Comparison of ENCODE assay signal across 9 cellular contexts in genomic region chr6:27332692-27333641, GRCh38. TPM values are rescaled to one million over a fixed set of nuclear protein-coding genes. Genes with fewer than 3 reads are reported as not detected.
DNase-seq lines count a peak whose midpoint lies in the region; ATAC-seq, FAIRE-seq and TF ChIP-seq lines count a peak whose summit lies in the region.
"Had no signal": no experiment of that assay in that cellular context is flagged by ENCODE, and none has a peak within 500 bp of the region (broad histone marks: within the 10 kb centered on the region; RNA-seq: fewer than 3 reads in every experiment).

No MANE protein-coding gene starts in this region.

- H3K27me3 ChIP-seq in small intestine (ENCODE audit: control insufficient read depth in 2 of 2, insufficient read depth in 2 of 2, low read length in 2 of 2) = peaks cover 0 to 13% of the 10 kb centered on the region in 2 donors

- no peak overlapping the region for H3K27ac ChIP-seq in small intestine (ENCODE audit: low read depth in 1 of 2, low read length in 1 of 2)

- no peak for DNase-seq in activated CD4-positive, CD25-positive, alpha-beta regulatory T cell treated with anti-CD3 and anti-CD28 coated beads, Interleukin-2, amount 50 U/mL, for 72 hours
- DNase-seq in NCI-H460 (ENCODE audit: extremely low read depth, low read depth) = peak; percentile 32
- DNase-seq in activated CD8-positive, alpha-beta memory T cell treated with anti-CD3 and anti-CD28 coated beads, Interleukin-2, amount 50 U/mL, for 48 hours = peak; percentile 76
- peak; percentile 43 for DNase-seq in fibroblast of villous mesenchyme (ENCODE audit: low read depth)
- DNase-seq in small intestine = peak; percentile 7
- DNase-seq in GM19240 (ENCODE audit: insufficient read length, low spot score) = no peak

- no peaks in the 10 kb centered on the region for H3K4me1 ChIP-seq in small intestine (ENCODE audit: control insufficient read depth in 2 of 2, insufficient read depth in 1 of 2, low read depth in 1 of 2, low read length in 1 of 2)

- FAIRE-seq in small intestine (lab: Jason Lieb, UNC) = no peak
- FAIRE-seq: endometrium had no signal

- no peaks in the 10 kb centered on the region for H3K9me3 ChIP-seq in small intestine (ENCODE audit: control insufficient read depth, low read depth)

- H3K4me3 ChIP-seq in fibroblast of villous mesenchyme (ENCODE audit: low read depth, low read length) (peak overlapping the region; percentile 52), small intestine (ENCODE audit: low read depth in 1 of 2, low read length in 2 of 2) (no peak overlapping the region)

- no peak for TF ChIP-seq CTCF in fibroblast of villous mesenchyme (IDR thresholded peaks at IDR 0.05; ENCODE audit: insufficient read depth, low read depth, low read length)

- ATAC-seq in activated CD4-positive, CD25-positive, alpha-beta regulatory T cell treated with anti-CD3 and anti-CD28 coated beads, Interleukin-2, amount 50 U/mL, for 24 hours = peak; percentile 61 to 67
- no peak for ATAC-seq in GM21447 (IDR thresholded peaks at IDR 0.05; ENCODE audit: unreplicated experiment)

- H3K36me3 ChIP-seq in small intestine (ENCODE audit: control insufficient read depth in 2 of 2, insufficient read depth in 2 of 2, low read length in 2 of 2) = no peaks in the 10 kb centered on the region

- WGBS in small intestine, 3 donors = 9 to 17% (median 13%) methylated on average over 32 of the region's 32 CpGs

RNA-seq across cellular contexts. Expression of gene POM121L2, which starts 20.9 kb away (rescaled TPM):
- total RNA-seq in NCI-H460 (2014; rRNA removed; shearing (Covaris generic)) = not detected in 2 replicates
- polyA plus RNA-seq in NCI-H460 (2014; cell fraction: nucleus; rRNA removed) = not detected in 2 replicates
- total RNA-seq in fibroblast of villous mesenchyme = not detected in 2 replicates
- not detected for polyA plus RNA-seq in small intestine

RNA-seq across cellular contexts. Expression of gene ZNF391, which starts 55.6 kb away (rescaled TPM):
- total RNA-seq in NCI-H460 (2014; rRNA removed; shearing (Covaris generic)) = 4.2 and 5.5 TPM in 2 replicates
- 2.1 and 2.2 TPM in 2 replicates for polyA plus RNA-seq in NCI-H460 (2014; cell fraction: nucleus; rRNA removed)
- total RNA-seq in fibroblast of villous mesenchyme = 0.32 and 0.43 TPM in 2 replicates
- polyA plus RNA-seq in small intestine = 1 to 10 TPM in 1 of 3 donors, under 1 TPM in 1, not detected in 1; 0.27 to 1.2 TPM

Comparison
In these comparisons a context has a peak if more than half of its experiments do, and no peak if none do; other contexts are left out.
1. DNase-seq: peak in NCI-H460 (single experiment), activated CD8-positive, alpha-beta memory T cell treated with anti-CD3 and anti-CD28 coated beads, Interleukin-2, amount 50 U/mL, for 48 hours (single experiment), fibroblast of villous mesenchyme (single experiment) and small intestine (single experiment); none in activated CD4-positive, CD25-positive, alpha-beta regulatory T cell treated with anti-CD3 and anti-CD28 coated beads, Interleukin-2, amount 50 U/mL, for 72 hours (single experiment) and GM19240 (single experiment).